Comparison of ENCODE assay signal across 8 cellular contexts in genomic region chr12:56021882-56022497, GRCh38. TPM values are rescaled to one million over a fixed set of nuclear protein-coding genes. Genes with fewer than 3 reads are reported as not detected.
DNase-seq lines count a peak whose midpoint lies in the region; ATAC-seq and TF ChIP-seq lines count a peak whose summit lies in the region.

No MANE protein-coding gene starts in this region.

- H3K4me3 Mint-ChIP-seq in WTC11 = peak overlapping the region; percentile 89

- H3K36me3 ChIP-seq in fibroblast of lung (ENCODE audit: control insufficient read depth, insufficient read depth, low read length) = no peaks in the 10 kb centered on the region

- H2AFZ ChIP-seq in fibroblast of lung (ENCODE audit: low read length) = peak overlapping the region; percentile 92

- no peaks in the 10 kb centered on the region for H4K20me1 ChIP-seq in fibroblast of lung (ENCODE audit: control insufficient read depth, extremely low read depth, insufficient read depth, low read length)

- H3K27ac ChIP-seq in fibroblast of lung (ENCODE audit: insufficient read depth, low read length) = peak overlapping the region; percentile 16

- H3K9me3 Mint-ChIP-seq in WTC11 = no peaks in the 10 kb centered on the region

- peaks cover 29% of the 10 kb centered on the region for H3K4me1 Mint-ChIP-seq in WTC11

- H3K27ac Mint-ChIP-seq in WTC11 = no peak overlapping the region

- peak overlapping the region; percentile 85 for H3K4me2 ChIP-seq in fibroblast of lung (ENCODE audit: extremely low read depth, insufficient read depth, low read length)

- DNase-seq in G401 (ENCODE audit: low spot score) (peak; percentile 57), WTC11 (ENCODE audit: low spot score) (no peak), fibroblast of lung (ENCODE audit: low read depth in 2 of 2) (peak in 1 of 2 donors; percentile 22), retinal pigment epithelial cell (ENCODE audit: low read depth) (no peak), DMS 273 treated with DMSO at 0.1 percent for 48 hours (lab: John Stamatoyannopoulos, UW) (no peak), NCI-H2171 (lab: John Stamatoyannopoulos, UW) (no peak), midbrain (lab: John Stamatoyannopoulos, UW) (no peak), NCI-H2081 (lab: John Stamatoyannopoulos, UW) (no peak)

- H3K27me3 ChIP-seq in fibroblast of lung (ENCODE audit: control insufficient read depth, insufficient read depth, low read length) = no peaks in the 10 kb centered on the region

- no peaks in the 10 kb centered on the region for H3K27me3 Mint-ChIP-seq in WTC11 (ENCODE audit: low read depth)

- H3K36me3 Mint-ChIP-seq in WTC11 = peaks cover 17% of the 10 kb centered on the region

- ATAC-seq in WTC11 = no peak

- H3K9me3 ChIP-seq in fibroblast of lung (ENCODE audit: control insufficient read depth, insufficient read depth, low read depth, low read length) = no peaks in the 10 kb centered on the region

- no peaks in the 10 kb centered on the region for H3K79me2 ChIP-seq in fibroblast of lung (ENCODE audit: control insufficient read depth, insufficient read depth, low read length)

- H3K9ac ChIP-seq in fibroblast of lung (ENCODE audit: insufficient read depth, low read length) = no peak overlapping the region

- CTCF ChIA-PET in WTC11 (lab: Charles Lee) = interaction anchor here (0.6 to 4.0 kb wide), 4 partner anchors 26 to 1631 kb away, joined by 4 to 32 read pairs (median 4); partner anchors contain the start of genes RAB5B and SUOX

- peaks cover 17% of the 10 kb centered on the region for H3K4me1 ChIP-seq in fibroblast of lung (ENCODE audit: control insufficient read depth, extremely low read depth, insufficient read depth, low read length)

- in situ Hi-C loops in G401 (cut with HindIII; ENCODE audit: low sequenced_read_pairs) = no loop called here

- TF ChIP-seq CTCF in WTC11 (IDR thresholded peaks at IDR 0.05) (no peak), fibroblast of lung (conservative IDR thresholded peaks at IDR 0.05 in 1 of 2, IDR thresholded peaks at IDR 0.05 in 1 of 2; ENCODE audit: low read depth in 1 of 2, low read length in 2 of 2) (peak in 1 of 2 donors; percentile 18), retinal pigment epithelial cell (conservative IDR thresholded peaks at IDR 0.05; ENCODE audit: low read depth, low read length) (peak; percentile 24)

- H3K4me3 ChIP-seq in fibroblast of lung (replicated peaks in 1 of 4; ENCODE audit: control extremely low read depth in 1 of 4, insufficient read depth in 1 of 4, low read depth in 3 of 4, low read length in 4 of 4) (peak overlapping the region in 3 of 4 experiments; percentile 6 to 51 (median 45)), retinal pigment epithelial cell (ENCODE audit: low read length) (peak overlapping the region; percentile 42)

- POLR2A ChIA-PET in WTC11 (lab: Charles Lee) = interaction anchor here (0.5 to 2.3 kb wide), 2 partner anchors 14 to 19 kb away, joined by 3 to 21 read pairs; no protein-coding TSS in a partner anchor

TF ChIP-seq in WTC11, 78 proteins besides CTCF, POLR2A, EP300 and RAD21 (continues in another document):
- TF ChIP-seq NR3C1 (CRISPR knock-in tag; conservative IDR thresholded peaks at IDR 0.05; ENCODE audit: low read depth) (no peak), RELA (CRISPR knock-in tag; IDR thresholded peaks at IDR 0.05; ENCODE audit: borderline replicate concordance) (no peak), ZNF281 (CRISPR knock-in tag; IDR thresholded peaks at IDR 0.05) (no peak), ATF1 (CRISPR knock-in tag; IDR thresholded peaks at IDR 0.05) (no peak), PRRX2 (CRISPR knock-in tag; IDR thresholded peaks at IDR 0.05) (no peak), FOXP4 (CRISPR knock-in tag; IDR thresholded peaks at IDR 0.05) (no peak), IRF1 (CRISPR knock-in tag; IDR thresholded peaks at IDR 0.05) (no peak), GTF2I (CRISPR knock-in tag; conservative IDR thresholded peaks at IDR 0.05) (no peak), USF2 (CRISPR knock-in tag; IDR thresholded peaks at IDR 0.05) (no peak), NFYB (CRISPR knock-in tag; conservative IDR thresholded peaks at IDR 0.05; ENCODE audit: low read depth) (no peak)

RNA-seq across cellular contexts. Expression of gene IKZF4, which starts 1.1 kb away (rescaled TPM):
- total RNA-seq in G401 (2014; rRNA removed; shearing (Covaris generic)) = 0.54 and 4.4 TPM in 2 replicates
- total RNA-seq in WTC11 (2021) (13.6 to 14.9 TPM (median 14.8 TPM) in 3 replicates), fibroblast of lung (0.51 and 2.0 TPM in 2 replicates)
- polyA plus RNA-seq in fibroblast of lung = 3.2 and 3.7 TPM in 2 replicates
- 3.6 and 4.2 TPM in 2 replicates for polyA plus RNA-seq in fibroblast of lung (2012)
- 17.6 and 17.7 TPM in 2 replicates for polyA minus RNA-seq in fibroblast of lung (ENCODE audit: low replicate concordance)

RNA-seq across cellular contexts. Expression of gene RPS26, which starts 19.7 kb away (rescaled TPM):
- 1,383 and 1,581 TPM in 2 replicates for total RNA-seq in G401 (2014; rRNA removed; shearing (Covaris generic))
- total RNA-seq in WTC11 (2021) = 66.4 to 77.2 TPM (median 73.4 TPM) in 3 replicates
- 86.2 and 125 TPM in 2 replicates for total RNA-seq in fibroblast of lung
- 739 and 1,779 TPM in 2 replicates for polyA plus RNA-seq in fibroblast of lung
- 685 and 1,323 TPM in 2 replicates for polyA plus RNA-seq in fibroblast of lung (2012)
- 45.7 and 128 TPM in 2 replicates for polyA minus RNA-seq in fibroblast of lung (ENCODE audit: low replicate concordance)

RNA-seq across cellular contexts. Expression of gene SUOX, which starts 24.9 kb away (rescaled TPM):
- 39.8 and 50.2 TPM in 2 replicates for total RNA-seq in G401 (2014; rRNA removed; shearing (Covaris generic))
- total RNA-seq in WTC11 (2021) = 20.3 to 23.2 TPM (median 23.2 TPM) in 3 replicates
- 9.2 and 11.6 TPM in 2 replicates for total RNA-seq in fibroblast of lung
- polyA plus RNA-seq in fibroblast of lung = 11.1 and 15.0 TPM in 2 replicates
- polyA plus RNA-seq in fibroblast of lung (2012) = 9.3 and 13.5 TPM in 2 replicates
- polyA minus RNA-seq in fibroblast of lung (ENCODE audit: low replicate concordance) = 18.1 and 48.6 TPM in 2 replicates

RNA-seq across cellular contexts. Expression of gene RAB5B, which starts 48.1 kb away (rescaled TPM):
- total RNA-seq in G401 (2014; rRNA removed; shearing (Covaris generic)) = 16.9 and 22.1 TPM in 2 replicates
- total RNA-seq in WTC11 (2021) (55.0 to 65.8 TPM (median 64.3 TPM) in 3 replicates), fibroblast of lung (46.2 and 55.3 TPM in 2 replicates)
- 144 and 193 TPM in 2 replicates for polyA plus RNA-seq in fibroblast of lung
- 67.9 and 91.2 TPM in 2 replicates for polyA plus RNA-seq in fibroblast of lung (2012)
- 87.0 and 98.6 TPM in 2 replicates for polyA minus RNA-seq in fibroblast of lung (ENCODE audit: low replicate concordance)

RNA-seq across cellular contexts. Expression of gene CDK2, which starts 55.4 kb away (rescaled TPM):
- 44.7 and 52.3 TPM in 2 replicates for total RNA-seq in G401 (2014; rRNA removed; shearing (Covaris generic))
- total RNA-seq in WTC11 (2021) = 37.6 to 44.1 TPM (median 43.1 TPM) in 3 replicates
- 12.7 and 14.6 TPM in 2 replicates for total RNA-seq in fibroblast of lung
- polyA plus RNA-seq in fibroblast of lung = 32.5 and 43.5 TPM in 2 replicates
- polyA plus RNA-seq in fibroblast of lung (2012) = 22.4 and 39.5 TPM in 2 replicates
- 70.4 and 79.3 TPM in 2 replicates for polyA minus RNA-seq in fibroblast of lung (ENCODE audit: low replicate concordance)

Comparison
In these comparisons a context has a peak if more than half of its experiments do, and no peak if none do; other contexts are left out.
1. RNA of gene RPS26, which starts 19.7 kb away (total RNA-seq): 1,383 to 1,581 TPM in G401; 86.2 to 125 TPM in fibroblast of lung and 66.4 to 77.2 TPM in WTC11; every median in the first group is over 10 times any median in the second.